ENCODE assay signal across 16 cellular contexts in the genomic region with DNA sequence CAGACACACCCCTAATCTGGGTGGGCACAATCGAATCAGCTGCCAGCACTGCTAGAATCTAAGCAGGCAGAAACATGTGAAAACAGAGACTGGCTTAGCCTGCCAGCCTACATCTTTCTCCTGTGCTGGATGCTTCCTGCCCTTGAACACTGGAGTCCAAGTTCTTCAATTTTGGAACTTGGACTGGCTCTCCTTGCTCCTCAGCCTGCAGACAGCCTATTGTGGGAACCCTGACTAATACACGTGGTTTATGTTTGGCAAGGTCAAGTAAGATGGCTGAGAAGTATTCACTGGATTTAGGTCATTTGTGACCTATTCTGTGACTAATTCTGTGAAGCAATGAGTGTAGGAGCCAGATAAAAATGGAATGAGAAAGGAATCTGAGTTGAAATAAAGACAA. TPM values are rescaled to one million over a fixed set of nuclear protein-coding genes. Genes with fewer than 3 reads are reported as not detected.
A peak's percentile ranks its signal among the peaks of the same experiment; 100 is the strongest.
DNase-seq lines count a peak whose midpoint lies in the region; ATAC-seq and TF ChIP-seq lines count a peak whose summit lies in the region.
"Had no signal": no experiment of that assay in that cellular context is flagged by ENCODE, and none has a peak within 500 bp of the region (broad histone marks: within the 10 kb centered on the region; RNA-seq: fewer than 3 reads in every experiment).

No MANE protein-coding gene starts in this region.

- DNase-seq in ACHN (peak; percentile 54), M059J (ENCODE audit: low read depth) (peak; percentile 95), coronary artery (ENCODE audit: low spot score) (no peak), kidney tubule cell (ENCODE audit: low spot score) (peak; percentile 85), mucosa of gallbladder (ENCODE audit: low spot score) (no peak), T-helper 1 cell (no peak), NCI-H345 treated with DMSO at 0.1 percent for 48 hours (lab: John Stamatoyannopoulos, UW; ENCODE audit: unreplicated experiment) (no peak)
- DNase-seq: activated CD4-positive, alpha-beta T cell treated with anti-CD3 and anti-CD28 coated beads for 4 hours; activated naive CD8-positive, alpha-beta T cell treated with anti-CD3 and anti-CD28 coated beads, Interleukin-2, amount 10 ng/mL, durations not matched to agents 7 days and 5 days; esophagus squamous epithelium; NCI-H187 treated with DMSO at 0.1 percent for 48 hours; RPMI8226; sigmoid colon had no signal

- no peak for ATAC-seq in GM18502 (IDR thresholded peaks at IDR 0.05; ENCODE audit: poor library complexity, unreplicated experiment)

- peak overlapping the region; percentile 89 to 92 for H3K27ac ChIP-seq in coronary artery
- H3K27ac ChIP-seq: BLaER1 had no signal

- H3K4me3 ChIP-seq in coronary artery, result no peak overlapping the region
- H3K4me3 ChIP-seq: BLaER1, esophagus squamous epithelium, lung, sigmoid colon had no signal

- in situ Hi-C loops in ACHN (cut with HindIII; ENCODE audit: low pct_ligation_motif_present, low pct_unique_long_range_greater_than_20kb, low sequenced_read_pairs), result no loop called here

- TF ChIP-seq CTCF in coronary artery (IDR thresholded peaks at IDR 0.05), result no peak

RNA-seq across cellular contexts. Expression of a gene that starts 11.0 kb away (rescaled TPM):
- 0.79 and 1.3 TPM in 2 replicates for total RNA-seq in M059J (2014; rRNA removed; shearing (Covaris generic))
- total RNA-seq in mucosa of gallbladder, result 3.4 TPM

RNA-seq across cellular contexts. Expression of a gene that starts 30.1 kb away (rescaled TPM):
- total RNA-seq in M059J (2014; rRNA removed; shearing (Covaris generic)), result 33.2 and 38.1 TPM in 2 replicates
- total RNA-seq in mucosa of gallbladder, result 17.9 TPM

RNA-seq across cellular contexts. Expression of a gene that starts 30.2 kb away (rescaled TPM):
- 131 and 142 TPM in 2 replicates for total RNA-seq in M059J (2014; rRNA removed; shearing (Covaris generic))
- 35.8 TPM for total RNA-seq in mucosa of gallbladder

Comparison
In these comparisons a context has a peak if more than half of its experiments do, and no peak if none do; other contexts are left out.
1. DNase-seq: peak in ACHN (single experiment), M059J (single experiment) and kidney tubule cell (single experiment); none in coronary artery (single experiment), mucosa of gallbladder (single experiment), T-helper 1 cell (0 of 5) and NCI-H345 treated with DMSO at 0.1 percent for 48 hours (single experiment).